ENCODE assay signal across 27 cellular contexts in genomic region chr13:43666403-43666802, GRCh38.
"Had no signal": no experiment of that assay in that cellular context is flagged by ENCODE, and none has a peak within 500 bp of the region (broad histone marks: within the 10 kb centered on the region; RNA-seq: fewer than 3 reads in every experiment).

No MANE protein-coding gene starts in this region.

- FAIRE-seq: keratinocyte, pancreas, urothelium cell line had no signal

- H3K36me3 ChIP-seq: left lung, lower lobe of right lung, pancreas, prostate gland, stomach, thyroid gland, upper lobe of right lung had no signal

- H3K4me2 ChIP-seq: smooth muscle cell had no signal

- H3K9me3 ChIP-seq: left lung, lower lobe of right lung, pancreas, prostate gland, stomach, testis, thyroid gland, upper lobe of right lung had no signal

- H3K27me3 ChIP-seq: left lung, pancreas, stomach, testis, thyroid gland, upper lobe of right lung had no signal

- H3K4me3 ChIP-seq: left lung, lower lobe of right lung, pancreas, prostate gland, smooth muscle cell, stomach, testis, thyroid gland, upper lobe of right lung had no signal

- H3K27ac ChIP-seq: left lung, lower lobe of right lung, pancreas, prostate gland, testis, thyroid gland, upper lobe of right lung had no signal

- ATAC-seq: left cardiac atrium; left lung; lower lobe of right lung; naive thymus-derived CD8-positive, alpha-beta T cell; pancreas; right cardiac atrium; sciatic nerve; stimulated activated naive B cell treated with anti-CD40 and anti-IgM and Interleukin-4, amounts not matched to agents 10 μg/mL and 1 μg/mL and 100 μg/mL, for 72 hours; stimulated activated naive CD8-positive, alpha-beta T cell treated with anti-CD3 and anti-CD28 coated beads, Interleukin-15, Interleukin-2, amounts not matched to agents 100 U/mL and 50 U/mL, for 24 hours; upper lobe of right lung had no signal

- DNase-seq: hippocampal formation; kidney glomerular epithelial cell; left cardiac atrium; left lung; lower lobe of right lung; mammary epithelial cell; mesenchymal stem cell; naive thymus-derived CD8-positive, alpha-beta T cell; nucleus accumbens; pancreas; posterior cingulate gyrus; retina; right cardiac atrium; stimulated activated CD4-positive, alpha-beta T cell treated with anti-CD3 and anti-CD28 coated beads, Interleukin-1b, Interleukin-23, amount 100 ng/mL, for 48 hours; stimulated activated CD4-positive, alpha-beta T cell treated with anti-CD3 and anti-CD28 coated beads, Interleukin-2, amount 100 ng/mL, for 48 hours; stimulated activated naive B cell treated with anti-CD40 and anti-IgM and Interleukin-4, amounts not matched to agents 10 μg/mL and 1 μg/mL and 100 μg/mL, for 72 hours; stimulated activated naive CD8-positive, alpha-beta T cell treated with anti-CD3 and anti-CD28 coated beads, Interleukin-15, Interleukin-2, amounts not matched to agents 100 U/mL and 50 U/mL, for 24 hours; stomach; testis; thyroid gland; trophoblast cell; upper lobe of right lung had no signal

- H3K4me1 ChIP-seq: left lung, testis, thyroid gland, upper lobe of right lung had no signal
